Comparison of ENCODE assay signal across 8 cellular contexts in the genomic region with DNA sequence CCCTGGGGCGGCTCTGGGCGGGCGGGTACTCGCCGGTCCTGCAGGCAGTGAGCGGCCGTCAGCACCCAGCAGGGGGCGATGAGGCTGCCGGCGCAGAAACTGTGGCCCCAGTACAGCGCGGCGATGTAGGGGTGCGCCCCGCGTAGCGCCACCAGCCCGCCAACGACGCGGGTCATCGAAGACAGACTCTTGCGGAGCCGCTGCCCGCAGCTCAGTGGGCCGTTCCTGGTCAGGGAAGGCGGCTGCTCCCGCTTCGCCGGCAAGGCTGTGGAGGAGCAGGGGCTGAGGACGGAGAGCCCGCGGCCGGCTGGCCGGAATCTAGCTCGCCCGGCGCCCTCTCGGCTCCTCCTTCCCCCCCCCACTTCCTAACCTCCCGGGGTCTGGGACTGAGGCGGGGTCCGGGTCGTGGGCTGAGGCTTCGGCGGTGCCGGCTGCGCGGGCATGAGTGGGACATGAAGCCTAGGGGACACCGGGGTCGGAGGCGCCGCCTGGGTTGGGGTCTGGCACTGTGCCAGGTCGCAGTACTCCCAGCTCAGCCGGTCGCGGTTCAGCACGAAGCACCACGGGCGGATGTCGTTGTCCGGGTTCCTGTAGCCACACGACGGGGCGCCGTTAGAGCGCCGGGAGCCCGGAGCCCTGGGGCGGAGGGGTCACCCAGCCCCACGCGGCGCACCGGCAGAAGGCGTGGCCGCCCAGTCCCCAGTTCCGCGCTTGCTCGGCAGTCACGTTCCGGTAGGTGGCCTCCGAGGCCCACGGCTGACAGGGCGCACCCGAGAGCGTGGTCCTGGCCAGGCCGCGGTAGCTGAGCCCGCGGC. TPM values are rescaled to one million over a fixed set of nuclear protein-coding genes. Genes with fewer than 3 reads are reported as not detected.
DNase-seq lines count a peak whose midpoint lies in the region; ATAC-seq and TF ChIP-seq lines count a peak whose summit lies in the region.

No MANE protein-coding gene starts in this region.

- H3K4me3 ChIP-seq in CD4-positive, alpha-beta memory T cell (ENCODE audit: low read length in 2 of 2), result peak overlapping the region; percentile 42 to 70
- H3K4me3 ChIP-seq in mucosa of descending colon, result peak overlapping the region; percentile 16

- intact Hi-C loops in CD4-positive, alpha-beta memory T cell (cut with micrococcal nuclease), result loop anchor here (1.0 to 5.0 kb wide), 6 partner anchors 22 to 93 kb away; a partner anchor contains a TSS
- intact Hi-C loops in mucosa of descending colon (cut with DNase I, micrococcal nuclease), result no loop called here

- peak overlapping the region; percentile 82 to 93 (median 86) for H3K4me3 Mint-ChIP-seq in CD4-positive, alpha-beta memory T cell
- peak overlapping the region; percentile 64 for H3K4me3 Mint-ChIP-seq in activated CD8-positive, alpha-beta memory T cell treated with anti-CD3 and anti-CD28 coated beads, Interleukin-2, amount 10 ng/mL, durations not matched to agents 7 days and 5 days

- H3K4me1 Mint-ChIP-seq in CD4-positive, alpha-beta memory T cell, result peaks cover 6 to 36% (median 22%) of the 10 kb centered on the region in 4 donors
- peaks cover 37% of the 10 kb centered on the region for H3K4me1 Mint-ChIP-seq in activated CD8-positive, alpha-beta memory T cell treated with anti-CD3 and anti-CD28 coated beads, Interleukin-2, amount 10 ng/mL, durations not matched to agents 7 days and 5 days

- CTCF ChIA-PET in CD4-positive, alpha-beta memory T cell (lab: Charles Lee; ENCODE audit: partially characterized antibody), result interaction anchor here (0.9 to 16.6 kb wide), 33 partner anchors 9 to 869 kb away, joined by 3 to 821 read pairs (median 10); a partner anchor contains a TSS
- CTCF ChIA-PET in activated CD8-positive, alpha-beta memory T cell treated with anti-CD3 and anti-CD28 coated beads, Interleukin-2, amount 10 ng/mL, durations not matched to agents 7 days and 5 days (lab: Charles Lee), result interaction anchor here (0.5 to 18.7 kb wide), 36 partner anchors 11 to 743 kb away, joined by 3 to 717 read pairs (median 6); a partner anchor contains a TSS

- no peaks in the 10 kb centered on the region for H3K9me3 ChIP-seq in CD4-positive, alpha-beta memory T cell (ENCODE audit: control insufficient read depth in 1 of 2, low read length in 2 of 2)
- no peaks in the 10 kb centered on the region for H3K9me3 ChIP-seq in mucosa of descending colon

- H3K9me3 Mint-ChIP-seq in CD4-positive, alpha-beta memory T cell, result no peaks in the 10 kb centered on the region
- H3K9me3 Mint-ChIP-seq in activated CD8-positive, alpha-beta memory T cell treated with anti-CD3 and anti-CD28 coated beads, Interleukin-2, amount 10 ng/mL, durations not matched to agents 7 days and 5 days (ENCODE audit: low read depth), result no peaks in the 10 kb centered on the region

- H3K27me3 ChIP-seq in CD4-positive, alpha-beta memory T cell (ENCODE audit: insufficient read depth, low read length), result no peaks in the 10 kb centered on the region

- peak; percentile 84 to 85 (median 85) for DNase-seq in CD4-positive, alpha-beta memory T cell
- DNase-seq in NOMO-1 treated with DMSO at 0.1 percent for 48 hours (lab: John Stamatoyannopoulos, UW; ENCODE audit: unreplicated experiment), result peak; percentile 87
- DNase-seq in activated CD8-positive, alpha-beta memory T cell treated with anti-CD3 and anti-CD28 coated beads, Interleukin-2, amount 10 ng/mL, durations not matched to agents 7 days and 5 days, result peak; percentile 90
- DNase-seq in epidermal melanocyte (ENCODE audit: insufficient read length, low spot score), result peak; percentile 74
- DNase-seq in mucosa of descending colon, result peak; percentile 88 to 94 (median 93)
- peak; percentile 77 to 79 for DNase-seq in stimulated activated CD8-positive, alpha-beta memory T cell treated with anti-CD3 and anti-CD28 coated beads, Interleukin-2, amount 100 ng/mL, for 48 hours (ENCODE audit: low read depth in 2 of 2)

- no peaks in the 10 kb centered on the region for H3K36me3 ChIP-seq in CD4-positive, alpha-beta memory T cell (ENCODE audit: insufficient read depth, low read length)
- H3K36me3 ChIP-seq in mucosa of descending colon (ENCODE audit: low read depth), result no peaks in the 10 kb centered on the region

- peak overlapping the region; percentile 63 for H3K27ac ChIP-seq in CD4-positive, alpha-beta memory T cell (ENCODE audit: low read depth, low read length)

- POLR2A ChIA-PET in CD4-positive, alpha-beta memory T cell (lab: Charles Lee; ENCODE audit: partially characterized antibody), result interaction anchor here (0.7 to 7.1 kb wide), 25 partner anchors 9 to 101 kb away, joined by 3 to 555 read pairs (median 9); a partner anchor contains a TSS

- no peaks in the 10 kb centered on the region for H3K36me3 Mint-ChIP-seq in CD4-positive, alpha-beta memory T cell
- no peaks in the 10 kb centered on the region for H3K36me3 Mint-ChIP-seq in activated CD8-positive, alpha-beta memory T cell treated with anti-CD3 and anti-CD28 coated beads, Interleukin-2, amount 10 ng/mL, durations not matched to agents 7 days and 5 days

- no peaks in the 10 kb centered on the region for H3K27me3 Mint-ChIP-seq in CD4-positive, alpha-beta memory T cell
- peaks cover 23% of the 10 kb centered on the region for H3K27me3 Mint-ChIP-seq in activated CD8-positive, alpha-beta memory T cell treated with anti-CD3 and anti-CD28 coated beads, Interleukin-2, amount 10 ng/mL, durations not matched to agents 7 days and 5 days

- TF ChIP-seq CTCF in mucosa of descending colon (IDR thresholded peaks at IDR 0.05), result peak; percentile 65

- peaks cover 39% of the 10 kb centered on the region for H3K4me1 ChIP-seq in CD4-positive, alpha-beta memory T cell (ENCODE audit: insufficient read depth, low read length)
- H3K4me1 ChIP-seq in mucosa of descending colon (ENCODE audit: low read depth), result peaks cover 35% of the 10 kb centered on the region

- H3K27ac Mint-ChIP-seq in CD4-positive, alpha-beta memory T cell, result peak overlapping the region in 6 of 7 donors; percentile 57 to 88 (median 80)
- peak overlapping the region; percentile 63 for H3K27ac Mint-ChIP-seq in activated CD8-positive, alpha-beta memory T cell treated with anti-CD3 and anti-CD28 coated beads, Interleukin-2, amount 10 ng/mL, durations not matched to agents 7 days and 5 days

- ATAC-seq in GM19328 (IDR thresholded peaks at IDR 0.05; ENCODE audit: unreplicated experiment), result peak; percentile 70
- peak; percentile 64 for ATAC-seq in HG03442 (IDR thresholded peaks at IDR 0.05; ENCODE audit: unreplicated experiment)
- peak; percentile 89 for ATAC-seq in activated CD8-positive, alpha-beta memory T cell treated with anti-CD3 and anti-CD28 coated beads, Interleukin-2, amount 10 ng/mL, durations not matched to agents 7 days and 5 days
- ATAC-seq in mucosa of descending colon, result peak; percentile 82

RNA-seq across cellular contexts. Expression of a gene that starts 3.6 kb away (rescaled TPM):
- not detected for total RNA-seq in CD4-positive, alpha-beta memory T cell
- polyA plus RNA-seq in CD4-positive, alpha-beta memory T cell, result not detected
- total RNA-seq in activated CD8-positive, alpha-beta memory T cell treated with anti-CD3 and anti-CD28 coated beads, Interleukin-2, amount 10 ng/mL, durations not matched to agents 7 days and 5 days, result not detected
- not detected for total RNA-seq in mucosa of descending colon

RNA-seq across cellular contexts. Expression of a gene that starts 5.3 kb away (rescaled TPM):
- not detected for total RNA-seq in CD4-positive, alpha-beta memory T cell
- polyA plus RNA-seq in CD4-positive, alpha-beta memory T cell, result 1 to 10 TPM; 2.0 to 2.4 TPM
- 1 to 10 TPM; 1.3 to 2.2 TPM for total RNA-seq in activated CD8-positive, alpha-beta memory T cell treated with anti-CD3 and anti-CD28 coated beads, Interleukin-2, amount 10 ng/mL, durations not matched to agents 7 days and 5 days
- total RNA-seq in mucosa of descending colon, result 1 to 10 TPM; 3.0 to 9.2 (median 7.0) TPM

RNA-seq across cellular contexts. Expression of a gene that starts 19.8 kb away (rescaled TPM):
- under 1 TPM in 1 of 2 experiments, not detected in 1; 0.11 TPM for total RNA-seq in CD4-positive, alpha-beta memory T cell
- polyA plus RNA-seq in CD4-positive, alpha-beta memory T cell, result not detected
- total RNA-seq in activated CD8-positive, alpha-beta memory T cell treated with anti-CD3 and anti-CD28 coated beads, Interleukin-2, amount 10 ng/mL, durations not matched to agents 7 days and 5 days, result under 1 TPM; 0.19 to 0.85 TPM
- total RNA-seq in mucosa of descending colon, result not detected

RNA-seq across cellular contexts. Expression of a gene that starts 22.4 kb away (rescaled TPM):
- total RNA-seq in CD4-positive, alpha-beta memory T cell, result 100 to 1,000 TPM; 189 to 191 TPM
- polyA plus RNA-seq in CD4-positive, alpha-beta memory T cell, result 100 to 1,000 TPM in 1 of 2 donors, 10 to 100 TPM in 1; 72.4 to 203 TPM
- 100 to 1,000 TPM; 112 to 159 TPM for total RNA-seq in activated CD8-positive, alpha-beta memory T cell treated with anti-CD3 and anti-CD28 coated beads, Interleukin-2, amount 10 ng/mL, durations not matched to agents 7 days and 5 days
- 10 to 100 TPM; 38.4 to 48.1 (median 46.7) TPM for total RNA-seq in mucosa of descending colon

RNA-seq across cellular contexts. Expression of a gene that starts 42.6 kb away (rescaled TPM):
- total RNA-seq in CD4-positive, alpha-beta memory T cell, result 1 to 10 TPM; 5.2 to 7.2 TPM
- 10 to 100 TPM; 14.3 to 17.8 TPM for polyA plus RNA-seq in CD4-positive, alpha-beta memory T cell
- 1 to 10 TPM; 3.1 to 5.3 TPM for total RNA-seq in activated CD8-positive, alpha-beta memory T cell treated with anti-CD3 and anti-CD28 coated beads, Interleukin-2, amount 10 ng/mL, durations not matched to agents 7 days and 5 days
- 1 to 10 TPM; 1.1 to 1.2 (median 1.2) TPM for total RNA-seq in mucosa of descending colon

Comparison
In these comparisons a context has a peak if more than half of its experiments do, and no peak if none do; other contexts are left out.
1. Peak in every context shown above with its lines: DNase-seq, ATAC-seq, H3K4me3 ChIP-seq and H3K27ac ChIP-seq.